In the genomic region with DNA sequence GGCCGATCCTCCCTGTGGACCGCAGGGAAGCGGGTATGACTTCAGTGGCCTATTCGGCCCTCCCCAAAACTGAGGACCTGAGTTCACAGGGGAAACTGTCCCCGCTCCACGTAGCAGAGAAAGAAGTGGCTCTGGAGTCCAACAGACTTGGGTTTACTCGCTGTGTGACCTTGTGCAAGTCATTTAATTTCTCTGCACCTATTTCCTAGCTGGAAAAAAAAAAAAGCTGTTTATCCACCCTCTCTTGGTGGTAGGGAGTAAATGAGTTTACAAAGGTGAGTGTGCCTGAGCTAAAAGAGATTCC, we compare ENCODE assay signal across 13 cellular contexts. TPM values are rescaled to one million over a fixed set of nuclear protein-coding genes. Genes with fewer than 3 reads are reported as not detected.
A peak's percentile ranks its signal among the peaks of the same experiment; 100 is the strongest.
DNase-seq lines count a peak whose midpoint lies in the region; ATAC-seq and TF ChIP-seq lines count a peak whose summit lies in the region.
"Had no signal": no experiment of that assay in that cellular context is flagged by ENCODE, and none has a peak within 500 bp of the region (broad histone marks: within the 10 kb centered on the region; RNA-seq: fewer than 3 reads in every experiment).

No MANE protein-coding gene starts in this region.

- H3K36me3 ChIP-seq in ectodermal cell (ENCODE audit: control insufficient read depth, insufficient read depth, low read length) = no peaks in the 10 kb centered on the region
- H3K36me3 ChIP-seq: neutrophil had no signal

- H3K27ac Mint-ChIP-seq in activated naive CD4-positive, alpha-beta T cell treated with anti-CD3 and anti-CD28 coated beads, Interleukin-2, amount 10 ng/mL, durations not matched to agents 7 days and 5 days = no peak overlapping the region
- H3K27ac Mint-ChIP-seq in mesothelial cell of epicardium (no peak overlapping the region), type B pancreatic cell (no peak overlapping the region)
- H3K27ac Mint-ChIP-seq: activated CD8-positive, alpha-beta memory T cell treated with anti-CD3 and anti-CD28 coated beads, Interleukin-2, amount 10 ng/mL, durations not matched to agents 7 days and 5 days had no signal

- peaks cover 62% of the 10 kb centered on the region for H3K27me3 ChIP-seq in ectodermal cell (ENCODE audit: control insufficient read depth, insufficient read depth, low read length, poor library complexity, severe bottlenecking)

- ATAC-seq in GM18498 (IDR thresholded peaks at IDR 0.05; ENCODE audit: unreplicated experiment) = no peak
- ATAC-seq: activated CD8-positive, alpha-beta memory T cell treated with anti-CD3 and anti-CD28 coated beads, Interleukin-2, amount 10 ng/mL, durations not matched to agents 7 days and 5 days had no signal

- H3K36me3 Mint-ChIP-seq in activated naive CD4-positive, alpha-beta T cell treated with anti-CD3 and anti-CD28 coated beads, Interleukin-2, amount 10 ng/mL, durations not matched to agents 7 days and 5 days = peaks cover 17% of the 10 kb centered on the region
- H3K36me3 Mint-ChIP-seq in mesothelial cell of epicardium (no peaks in the 10 kb centered on the region), type B pancreatic cell (no peaks in the 10 kb centered on the region)
- H3K36me3 Mint-ChIP-seq: activated CD8-positive, alpha-beta memory T cell treated with anti-CD3 and anti-CD28 coated beads, Interleukin-2, amount 10 ng/mL, durations not matched to agents 7 days and 5 days had no signal

- DNase-seq in activated naive CD4-positive, alpha-beta T cell treated with anti-CD3 and anti-CD28 coated beads, Interleukin-2, amount 10 ng/mL, durations not matched to agents 7 days and 5 days = no peak
- DNase-seq in activated naive CD4-positive, alpha-beta T cell treated with anti-CD3 and anti-CD28 coated beads, Interleukin-2, amount 50 U/mL, for 16 hours = no peak
- DNase-seq in mesothelial cell of epicardium (ENCODE audit: low spot score in 2 of 2, unreplicated experiment in 2 of 2) = no peak
- no peak for DNase-seq in type B pancreatic cell (ENCODE audit: extremely low spot score, unreplicated experiment)
- no peak for DNase-seq in T1000 (lab: John Stamatoyannopoulos, UW)
- DNase-seq in globus pallidus (ENCODE audit: low spot score) = no peak
- DNase-seq: activated CD8-positive, alpha-beta memory T cell treated with anti-CD3 and anti-CD28 coated beads, Interleukin-2, amount 10 ng/mL, durations not matched to agents 7 days and 5 days; amniotic stem cell; DND-41 had no signal

- H3K9me3 Mint-ChIP-seq in activated naive CD4-positive, alpha-beta T cell treated with anti-CD3 and anti-CD28 coated beads, Interleukin-2, amount 10 ng/mL, durations not matched to agents 7 days and 5 days = no peaks in the 10 kb centered on the region
- H3K9me3 Mint-ChIP-seq in mesothelial cell of epicardium = no peaks in the 10 kb centered on the region
- no peaks in the 10 kb centered on the region for H3K9me3 Mint-ChIP-seq in type B pancreatic cell

- peaks cover 8% of the 10 kb centered on the region for H3K4me1 ChIP-seq in ectodermal cell (ENCODE audit: control insufficient read depth, insufficient read depth, low read length)

- H3K4me3 Mint-ChIP-seq in activated naive CD4-positive, alpha-beta T cell treated with anti-CD3 and anti-CD28 coated beads, Interleukin-2, amount 10 ng/mL, durations not matched to agents 7 days and 5 days = peak overlapping the region; percentile 71
- peak overlapping the region; percentile 66 for H3K4me3 Mint-ChIP-seq in mesothelial cell of epicardium
- H3K4me3 Mint-ChIP-seq in type B pancreatic cell = peak overlapping the region; percentile 77
- H3K4me3 Mint-ChIP-seq: activated CD8-positive, alpha-beta memory T cell treated with anti-CD3 and anti-CD28 coated beads, Interleukin-2, amount 10 ng/mL, durations not matched to agents 7 days and 5 days had no signal

- CTCF ChIA-PET in activated naive CD4-positive, alpha-beta T cell treated with anti-CD3 and anti-CD28 coated beads, Interleukin-2, amount 10 ng/mL, durations not matched to agents 7 days and 5 days (lab: Charles Lee) = interaction anchor here (0.7 to 2.3 kb wide), 6 partner anchors 8 to 286 kb away, joined by 3 to 9 read pairs (median 5); no protein-coding TSS in a partner anchor

- no peak for TF ChIP-seq CTCF in mesothelial cell of epicardium (IDR thresholded peaks at IDR 0.05; ENCODE audit: unreplicated experiment)
- no peak for TF ChIP-seq CTCF in type B pancreatic cell (conservative IDR thresholded peaks at IDR 0.05)

- H3K4me3 ChIP-seq in ectodermal cell (ENCODE audit: insufficient read depth, low read depth, low read length) = peak overlapping the region; percentile 34

- WGBS in ectodermal cell, 2 experiments = 10 to 11% methylated on average over 7 of the region's 7 CpGs

- no peaks in the 10 kb centered on the region for H3K9me3 ChIP-seq in ectodermal cell (ENCODE audit: control insufficient read depth, low read length)
- H3K9me3 ChIP-seq: neutrophil had no signal

- peaks cover 50% of the 10 kb centered on the region for H3K4me1 Mint-ChIP-seq in activated naive CD4-positive, alpha-beta T cell treated with anti-CD3 and anti-CD28 coated beads, Interleukin-2, amount 10 ng/mL, durations not matched to agents 7 days and 5 days
- H3K4me1 Mint-ChIP-seq in mesothelial cell of epicardium (peaks cover 15% of the 10 kb centered on the region), type B pancreatic cell (ENCODE audit: unreplicated experiment) (peaks cover 7% of the 10 kb centered on the region)

- peaks cover 80% of the 10 kb centered on the region for H3K27me3 Mint-ChIP-seq in activated naive CD4-positive, alpha-beta T cell treated with anti-CD3 and anti-CD28 coated beads, Interleukin-2, amount 10 ng/mL, durations not matched to agents 7 days and 5 days
- H3K27me3 Mint-ChIP-seq in mesothelial cell of epicardium (ENCODE audit: low read depth) (peaks cover 92% of the 10 kb centered on the region), type B pancreatic cell (peaks cover 91% of the 10 kb centered on the region)

- H3K27ac ChIP-seq in ectodermal cell (ENCODE audit: insufficient read depth, low read depth, low read length, poor library complexity, severe bottlenecking) = no peak overlapping the region
- H3K27ac ChIP-seq: neutrophil had no signal

RNA-seq across cellular contexts. Expression of a gene that starts 2.2 kb away (rescaled TPM):
- 29.2 TPM for polyA plus RNA-seq in ectodermal cell (2013, experiment 1 of 4)
- 37.5 TPM for polyA plus RNA-seq in ectodermal cell (2013, experiment 2 of 4)
- polyA plus RNA-seq in ectodermal cell (2013, experiment 3 of 4) = 34.6 TPM
- polyA plus RNA-seq in ectodermal cell (2013, experiment 4 of 4) = 34.9 TPM
- total RNA-seq in mesothelial cell of epicardium (25.1 to 31.9 TPM (median 30.9 TPM) in 3 replicates), type B pancreatic cell (ENCODE audit: low replicate concordance) (14.8 and 31.7 TPM in 2 replicates)
- total RNA-seq: activated CD8-positive, alpha-beta memory T cell treated with anti-CD3 and anti-CD28 coated beads, Interleukin-2, amount 10 ng/mL, durations not matched to agents 7 days and 5 days had no signal
- polyA plus RNA-seq: endothelial cell of umbilical vein had no signal
